17 cellular contexts compared by ENCODE assay signal in genomic region chr1:48644190-48644930, GRCh38.
DNase-seq lines count a peak whose midpoint lies in the region; ATAC-seq and TF ChIP-seq lines count a peak whose summit lies in the region.
"Had no signal": no experiment of that assay in that cellular context is flagged by ENCODE, and none has a peak within 500 bp of the region (broad histone marks: within the 10 kb centered on the region; RNA-seq: fewer than 3 reads in every experiment).

No MANE protein-coding gene starts in this region.

- peak overlapping the region; percentile 9; the same call in 1 of the 2 replicates for H2AFZ ChIP-seq in GM23338

- no peaks in the 10 kb centered on the region for H4K20me1 ChIP-seq in GM23338 (replicated peaks; ENCODE audit: insufficient read depth)

- in situ Hi-C loops in brain microvascular endothelial cell (cut with HindIII; ENCODE audit: low pct_ligation_motif_present, low sequenced_read_pairs): no loop called here

- H3K9me3 Mint-ChIP-seq in GM23338 (no peaks in the 10 kb centered on the region), glutamatergic neuron (ENCODE audit: unreplicated experiment) (peaks cover 6% of the 10 kb centered on the region)

- H3K4me1 ChIP-seq in GM23338 (ENCODE audit: insufficient read depth) (no peaks in the 10 kb centered on the region; the same call in 1 of the 2 replicates), adrenal gland (replicated peaks in 1 of 2) (no peaks in the 10 kb centered on the region)

- peaks cover 15% of the 10 kb centered on the region for H3K4me1 Mint-ChIP-seq in GM23338
- peaks cover 22% of the 10 kb centered on the region for H3K4me1 Mint-ChIP-seq in glutamatergic neuron (ENCODE audit: low read depth, unreplicated experiment)
- H3K4me1 Mint-ChIP-seq: CD8-positive, alpha-beta memory T cell had no signal

- no peaks in the 10 kb centered on the region for H3K9me3 ChIP-seq in adrenal gland (replicated peaks in 1 of 3)

- intact Hi-C loops in adrenal gland (cut with DNase I): no loop called here

- WGBS in adrenal gland, 4 donors: 89 to 92% (median 90%) methylated on average over 7 of the region's 7 CpGs

- DNase-seq in DMS 273 (lab: John Stamatoyannopoulos, UW; ENCODE audit: unreplicated experiment) (peak; percentile 79), GM23338 (ENCODE audit: low spot score) (no peak), NCI-H69 (lab: John Stamatoyannopoulos, UW) (peak; percentile 88), glutamatergic neuron (no peak), adrenal gland (no peak), brain microvascular endothelial cell (no peak)
- DNase-seq in activated CD4-positive, alpha-beta T cell treated with anti-CD3 and anti-CD28 coated beads for 4 hours: no peak
- DNase-seq: ACHN; CD8-positive, alpha-beta memory T cell; H7; KG1; MV-4-11; NCI-H1930; NCI-H226; SHP77 had no signal

- no peak overlapping the region for H3K4me2 ChIP-seq in GM23338

- H3K4me3 Mint-ChIP-seq in GM23338 (no peak overlapping the region), glutamatergic neuron (ENCODE audit: unreplicated experiment) (peak overlapping the region; percentile 17)
- H3K4me3 Mint-ChIP-seq: CD8-positive, alpha-beta memory T cell had no signal

- H3K27me3 Mint-ChIP-seq in GM23338 (ENCODE audit: insufficient read depth, low read depth, poor library complexity) (peaks cover 1% of the 10 kb centered on the region), glutamatergic neuron (ENCODE audit: unreplicated experiment) (peaks cover 4% of the 10 kb centered on the region)

- H3F3A ChIP-seq in GM23338 (replicated peaks; ENCODE audit: low read depth): no peaks in the 10 kb centered on the region

- H3K4me3 ChIP-seq in GM23338: no peak overlapping the region
- no peak overlapping the region for H3K4me3 ChIP-seq in adrenal gland
- no peak overlapping the region for H3K4me3 ChIP-seq in brain microvascular endothelial cell (ENCODE audit: low read depth, low read length)
- H3K4me3 ChIP-seq: SK-N-MC had no signal

- H3K9me2 ChIP-seq in GM23338 (ENCODE audit: insufficient read depth): peaks cover 5% of the 10 kb centered on the region; the same call in 1 of the 2 replicates

- H3K36me3 ChIP-seq in GM23338 (ENCODE audit: insufficient read depth): no peaks in the 10 kb centered on the region
- no peaks in the 10 kb centered on the region for H3K36me3 ChIP-seq in adrenal gland (replicated peaks in 1 of 2)
- no peaks in the 10 kb centered on the region for H3K36me3 ChIP-seq in brain microvascular endothelial cell (replicated peaks)

- H3K27ac ChIP-seq in GM23338 (ENCODE audit: low read depth) (no peak overlapping the region), adrenal gland (no peak overlapping the region), brain microvascular endothelial cell (no peak overlapping the region)
- H3K27ac ChIP-seq: SK-N-MC had no signal

- H3K27ac Mint-ChIP-seq in GM23338 (no peak overlapping the region), glutamatergic neuron (ENCODE audit: unreplicated experiment) (peak overlapping the region; percentile 76)
- H3K27ac Mint-ChIP-seq: CD8-positive, alpha-beta memory T cell had no signal

- H3K79me2 ChIP-seq in GM23338 (replicated peaks; ENCODE audit: insufficient read depth): no peaks in the 10 kb centered on the region

- TF ChIP-seq POLR2A in adrenal gland (IDR thresholded peaks at IDR 0.05): no peak

- TF ChIP-seq CTCF in GM23338 (conservative IDR thresholded peaks at IDR 0.05; ENCODE audit: low read depth in 2 of 2): no peak
- TF ChIP-seq CTCF in glutamatergic neuron (IDR thresholded peaks at IDR 0.05; ENCODE audit: partially characterized antibody, unreplicated experiment): no peak
- no peak for TF ChIP-seq CTCF in adrenal gland (IDR thresholded peaks at IDR 0.05)
- TF ChIP-seq CTCF in brain microvascular endothelial cell (IDR thresholded peaks at IDR 0.05; ENCODE audit: low read depth, low read length, missing control alignments): no peak

- no peak for ATAC-seq in GM23338
- ATAC-seq: HepG2 had no signal

- no peaks in the 10 kb centered on the region for H3K36me3 Mint-ChIP-seq in GM23338 (ENCODE audit: low read depth)
- H3K36me3 Mint-ChIP-seq in glutamatergic neuron (ENCODE audit: unreplicated experiment): no peaks in the 10 kb centered on the region
- H3K36me3 Mint-ChIP-seq: CD8-positive, alpha-beta memory T cell had no signal

- H3K27me3 ChIP-seq in GM23338 (ENCODE audit: insufficient read depth) (no peaks in the 10 kb centered on the region), adrenal gland (no peaks in the 10 kb centered on the region), brain microvascular endothelial cell (replicated peaks) (no peaks in the 10 kb centered on the region)

TF ChIP-seq in GM23338, 12 proteins besides CTCF, POLR2A, EP300 and RAD21:
- TF ChIP-seq ZNF114 (CRISPR knock-in tag; IDR thresholded peaks at IDR 0.05): no peak
- TF ChIP-seq, protein P1, sequence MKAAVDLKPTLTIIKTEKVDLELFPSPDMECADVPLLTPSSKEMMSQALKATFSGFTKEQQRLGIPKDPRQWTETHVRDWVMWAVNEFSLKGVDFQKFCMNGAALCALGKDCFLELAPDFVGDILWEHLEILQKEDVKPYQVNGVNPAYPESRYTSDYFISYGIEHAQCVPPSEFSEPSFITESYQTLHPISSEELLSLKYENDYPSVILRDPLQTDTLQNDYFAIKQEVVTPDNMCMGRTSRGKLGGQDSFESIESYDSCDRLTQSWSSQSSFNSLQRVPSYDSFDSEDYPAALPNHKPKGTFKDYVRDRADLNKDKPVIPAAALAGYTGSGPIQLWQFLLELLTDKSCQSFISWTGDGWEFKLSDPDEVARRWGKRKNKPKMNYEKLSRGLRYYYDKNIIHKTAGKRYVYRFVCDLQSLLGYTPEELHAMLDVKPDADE (IDR thresholded peaks at IDR 0.05): no peak
- TF ChIP-seq, protein P2, sequence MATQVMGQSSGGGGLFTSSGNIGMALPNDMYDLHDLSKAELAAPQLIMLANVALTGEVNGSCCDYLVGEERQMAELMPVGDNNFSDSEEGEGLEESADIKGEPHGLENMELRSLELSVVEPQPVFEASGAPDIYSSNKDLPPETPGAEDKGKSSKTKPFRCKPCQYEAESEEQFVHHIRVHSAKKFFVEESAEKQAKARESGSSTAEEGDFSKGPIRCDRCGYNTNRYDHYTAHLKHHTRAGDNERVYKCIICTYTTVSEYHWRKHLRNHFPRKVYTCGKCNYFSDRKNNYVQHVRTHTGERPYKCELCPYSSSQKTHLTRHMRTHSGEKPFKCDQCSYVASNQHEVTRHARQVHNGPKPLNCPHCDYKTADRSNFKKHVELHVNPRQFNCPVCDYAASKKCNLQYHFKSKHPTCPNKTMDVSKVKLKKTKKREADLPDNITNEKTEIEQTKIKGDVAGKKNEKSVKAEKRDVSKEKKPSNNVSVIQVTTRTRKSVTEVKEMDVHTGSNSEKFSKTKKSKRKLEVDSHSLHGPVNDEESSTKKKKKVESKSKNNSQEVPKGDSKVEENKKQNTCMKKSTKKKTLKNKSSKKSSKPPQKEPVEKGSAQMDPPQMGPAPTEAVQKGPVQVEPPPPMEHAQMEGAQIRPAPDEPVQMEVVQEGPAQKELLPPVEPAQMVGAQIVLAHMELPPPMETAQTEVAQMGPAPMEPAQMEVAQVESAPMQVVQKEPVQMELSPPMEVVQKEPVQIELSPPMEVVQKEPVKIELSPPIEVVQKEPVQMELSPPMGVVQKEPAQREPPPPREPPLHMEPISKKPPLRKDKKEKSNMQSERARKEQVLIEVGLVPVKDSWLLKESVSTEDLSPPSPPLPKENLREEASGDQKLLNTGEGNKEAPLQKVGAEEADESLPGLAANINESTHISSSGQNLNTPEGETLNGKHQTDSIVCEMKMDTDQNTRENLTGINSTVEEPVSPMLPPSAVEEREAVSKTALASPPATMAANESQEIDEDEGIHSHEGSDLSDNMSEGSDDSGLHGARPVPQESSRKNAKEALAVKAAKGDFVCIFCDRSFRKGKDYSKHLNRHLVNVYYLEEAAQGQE (IDR thresholded peaks at IDR 0.05; ENCODE audit: unreplicated experiment): no peak
- no peak for TF ChIP-seq EZH2phosphoT487 (IDR thresholded peaks at IDR 0.05; ENCODE audit: unreplicated experiment)
- TF ChIP-seq STAT1 (IDR thresholded peaks at IDR 0.05; ENCODE audit: unreplicated experiment): no peak

Comparison
In these comparisons a context has a peak if more than half of its experiments do, and no peak if none do; other contexts are left out.
1. DNase-seq: peak in DMS 273 (single experiment) and NCI-H69 (single experiment); none in GM23338 (single experiment), glutamatergic neuron (single experiment), adrenal gland (0 of 7), activated CD4-positive, alpha-beta T cell treated with anti-CD3 and anti-CD28 coated beads for 4 hours (0 of 2) and brain microvascular endothelial cell (single experiment).